ENCODE assay signal across 10 cellular contexts in the genomic region with DNA sequence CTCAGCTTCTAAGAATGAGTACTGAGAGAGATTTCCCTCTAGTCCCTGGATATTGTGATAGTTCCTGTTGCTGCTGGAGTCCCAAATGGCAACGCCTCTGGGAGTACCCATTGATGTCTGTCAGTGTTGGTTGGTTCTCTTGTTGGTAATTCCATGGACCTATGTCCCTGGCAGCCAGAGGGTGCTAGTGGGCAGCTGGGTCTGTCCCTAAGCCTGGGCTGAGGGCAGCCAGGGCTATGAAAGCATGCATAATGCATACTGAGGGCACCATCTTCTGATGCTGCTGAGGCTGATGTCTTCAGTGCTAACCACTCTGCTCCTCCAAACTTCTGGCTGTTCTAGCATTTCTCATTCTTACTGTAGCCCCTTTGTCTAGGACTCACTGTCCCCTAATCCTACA. TPM values are rescaled to one million over a fixed set of nuclear protein-coding genes. Genes with fewer than 3 reads are reported as not detected.
DNase-seq lines count a peak whose midpoint lies in the region; ATAC-seq, FAIRE-seq and TF ChIP-seq lines count a peak whose summit lies in the region.
"Had no signal": no experiment of that assay in that cellular context is flagged by ENCODE, and none has a peak within 500 bp of the region (broad histone marks: within the 10 kb centered on the region; RNA-seq: fewer than 3 reads in every experiment).

No MANE protein-coding gene starts in this region.

- no peak overlapping the region for H3K4me3 ChIP-seq in epithelial cell of esophagus (ENCODE audit: low read length)
- H3K4me3 ChIP-seq: cardiac muscle cell had no signal

- no peak overlapping the region for H3K27ac ChIP-seq in C4-2B
- H3K27ac ChIP-seq: cardiac muscle cell had no signal

- TF ChIP-seq CTCF in C4-2B (conservative IDR thresholded peaks at IDR 0.05) (peak; percentile 33), epithelial cell of esophagus (IDR thresholded peaks at IDR 0.05; ENCODE audit: insufficient read depth, low read depth, low read length, missing control alignments) (peak; percentile 34)

- TF ChIP-seq POLR2A in GM12891 (IDR thresholded peaks at IDR 0.05; ENCODE audit: low read depth, low read length): no peak

- ATAC-seq in HG03108 (IDR thresholded peaks at IDR 0.05; ENCODE audit: unreplicated experiment) (no peak), HG02642 (IDR thresholded peaks at IDR 0.05; ENCODE audit: poor library complexity, unreplicated experiment) (no peak)

- FAIRE-seq in GM12891 (lab: Jason Lieb, UNC): peak; percentile 66
- no peak for FAIRE-seq in frontal cortex (lab: Jason Lieb, UNC)

- DNase-seq in GM12891 (ENCODE audit: insufficient read length, low spot score) (no peak), NCI-H69 (lab: John Stamatoyannopoulos, UW) (peak; percentile 6), epithelial cell of esophagus (ENCODE audit: low read depth) (no peak), frontal cortex (ENCODE audit: low spot score in 2 of 2) (no peak)
- DNase-seq in NK-92 treated with Interleukin-12 subunit alpha and Interleukin-12 subunit beta, amount 100 ng/mL, for 24 hours (lab: John Stamatoyannopoulos, UW): no peak
- DNase-seq: NCI-H187 treated with DMSO at 0.1 percent for 48 hours had no signal

TF ChIP-seq in GM12891, 5 proteins besides CTCF, POLR2A, EP300 and RAD21:
- TF ChIP-seq POU2F2 (IDR thresholded peaks at IDR 0.05; ENCODE audit: low read depth, low read length) (peak; percentile 40; the same call in 1 of the 2 replicates), PAX5 (IDR thresholded peaks at IDR 0.05; ENCODE audit: insufficient read depth, low read length, severe bottlenecking) (no peak), TAF1 (IDR thresholded peaks at IDR 0.05; ENCODE audit: low read depth, low read length) (no peak), SPI1 (IDR thresholded peaks at IDR 0.05; ENCODE audit: low read depth, low read length) (no peak)

RNA-seq across cellular contexts. Expression of gene NABP1, which starts 35.9 kb away (rescaled TPM):
- polyA plus RNA-seq in GM12891 (2012; ENCODE audit: low read depth, missing spikeins): 7.8 TPM
- total RNA-seq in frontal cortex: 3.3 TPM
